ENCODE assay signal across 20 cellular contexts in the genomic region with DNA sequence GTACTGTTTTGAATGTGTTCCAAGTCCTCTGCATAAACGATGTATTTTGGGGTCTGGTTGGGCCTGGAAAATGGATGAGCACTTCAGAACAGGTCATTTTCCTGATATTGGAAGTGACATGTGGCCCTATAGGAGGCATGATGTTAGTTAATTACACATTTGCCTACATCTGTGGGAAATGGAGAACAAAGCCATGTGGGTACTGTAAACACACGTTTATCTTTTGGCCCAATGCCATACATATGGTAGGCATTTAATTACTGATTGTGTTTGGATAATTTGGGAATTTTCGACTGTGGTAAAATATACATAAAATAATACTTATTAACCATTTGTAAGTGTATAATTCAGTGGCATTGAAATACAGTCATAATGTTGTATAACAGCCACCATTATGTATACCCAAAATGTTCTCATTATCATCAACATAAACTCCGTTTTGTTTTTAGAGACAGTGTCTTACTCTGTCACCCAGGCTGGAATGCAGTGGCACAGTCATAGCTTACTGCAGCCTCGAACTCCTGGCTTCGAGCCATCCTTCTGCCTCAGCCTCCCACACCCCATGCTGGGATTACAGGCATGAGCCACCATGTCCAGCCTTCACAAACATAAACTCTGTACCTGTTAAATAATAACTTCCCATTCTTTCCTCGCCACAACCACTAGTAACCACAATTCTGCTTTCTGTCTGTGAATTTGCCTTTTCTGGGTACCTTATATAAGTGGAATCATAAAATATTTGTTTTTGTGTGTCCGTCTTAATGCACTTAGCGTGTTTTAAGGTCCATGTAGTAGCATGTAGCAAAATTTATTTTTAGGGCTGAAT. TPM values are rescaled to one million over a fixed set of nuclear protein-coding genes. Genes with fewer than 3 reads are reported as not detected.
DNase-seq lines count a peak whose midpoint lies in the region; TF ChIP-seq lines count a peak whose summit lies in the region.
"Had no signal": no experiment of that assay in that cellular context is flagged by ENCODE, and none has a peak within 500 bp of the region (broad histone marks: within the 10 kb centered on the region; RNA-seq: fewer than 3 reads in every experiment).

No MANE protein-coding gene starts in this region.

- H3K4me1 Mint-ChIP-seq in HFFc6 (ENCODE audit: low read depth): peaks cover 39% of the 10 kb centered on the region

- peak overlapping the region; percentile 67 for H3K27ac Mint-ChIP-seq in HFFc6
- H3K27ac Mint-ChIP-seq: activated naive CD4-positive, alpha-beta T cell treated with anti-CD3 and anti-CD28 coated beads, Interleukin-2, amount 50 U/mL, for 72 hours had no signal

- H3K9me3 ChIP-seq in SK-N-SH: no peaks in the 10 kb centered on the region
- H3K9me3 ChIP-seq: heart right ventricle, upper lobe of left lung had no signal

- no peak overlapping the region for H3K27ac ChIP-seq in SK-N-SH (ENCODE audit: low read depth in 2 of 2, low read length in 1 of 2)
- H3K27ac ChIP-seq: upper lobe of left lung had no signal

- peaks cover 6% of the 10 kb centered on the region; the same call in 1 of the 2 replicates for H3K79me2 ChIP-seq in SK-N-SH (ENCODE audit: insufficient read depth)

- peaks cover 34 to 48% of the 10 kb centered on the region in 2 experiments for H3K36me3 ChIP-seq in SK-N-SH (replicated peaks in 1 of 2; ENCODE audit: control insufficient read depth in 1 of 2, insufficient read depth in 2 of 2, low read length in 1 of 2)

- H3K9me2 ChIP-seq in SK-N-SH: no peaks in the 10 kb centered on the region

- H3K27me3 Mint-ChIP-seq in HFFc6 (ENCODE audit: insufficient read depth): peaks cover 8% of the 10 kb centered on the region

- POLR2A ChIA-PET in SK-N-SH (lab: Yijun Ruan, JAX): no interaction called here
- POLR2A ChIA-PET in GM10248 (lab: Yijun Ruan, JAX): no interaction called here

- no peak for TF ChIP-seq CTCF in HFFc6 (IDR thresholded peaks at IDR 0.05)
- TF ChIP-seq CTCF in SK-N-SH (IDR thresholded peaks at IDR 0.05): no peak
- no peak for TF ChIP-seq CTCF in GM13977 (IDR thresholded peaks at IDR 0.05; ENCODE audit: extremely low read depth, insufficient read depth, missing control alignments)
- TF ChIP-seq CTCF in GM10248 (IDR thresholded peaks at IDR 0.05; ENCODE audit: control extremely low read depth, extremely low read depth, low read depth, missing control alignments): no peak

- H3K9me3 Mint-ChIP-seq in HFFc6: no peaks in the 10 kb centered on the region
- H3K9me3 Mint-ChIP-seq: activated naive CD4-positive, alpha-beta T cell treated with anti-CD3 and anti-CD28 coated beads, Interleukin-2, amount 50 U/mL, for 72 hours; central memory CD8-positive, alpha-beta T cell had no signal

- peak in 1 of 2 experiments; percentile 84; a peak in 2 of 4 replicates for TF ChIP-seq EP300 in SK-N-SH (IDR thresholded peaks at IDR 0.05; ENCODE audit: borderline replicate concordance in 1 of 2, low read depth in 1 of 2, low read length in 1 of 2)

- no peak overlapping the region for H3K4me3 Mint-ChIP-seq in HFFc6
- H3K4me3 Mint-ChIP-seq: central memory CD8-positive, alpha-beta T cell had no signal

- CTCF ChIA-PET in SK-N-SH (lab: Yijun Ruan, JAX): interaction anchor here (1.8 to 11.4 kb wide), 4 partner anchors 60 to 92 kb away, joined by 4 to 344 read pairs (median 10); partner anchors contain the start of gene SHISA4
- CTCF ChIA-PET in GM10248 (lab: Yijun Ruan, JAX): interaction anchor here (1.3 to 6.2 kb wide), 3 partner anchors 7 to 75 kb away, joined by 5 to 163 read pairs (median 34); no protein-coding TSS in a partner anchor

- no peaks in the 10 kb centered on the region for H4K20me1 ChIP-seq in SK-N-SH (ENCODE audit: insufficient read depth)

- WGBS in SK-N-SH (ENCODE audit: low lambda C conversion rate): 53% methylated on average over 9 of the region's 9 CpGs

- in situ Hi-C loops in Caki2 (cut with HindIII; ENCODE audit: low pct_unique_long_range_greater_than_20kb, low sequenced_read_pairs): no loop called here
- in situ Hi-C loops in GM13977 (cut with MboI; ENCODE audit: low pct_unique_long_range_greater_than_20kb, low sequenced_read_pairs, unreplicated experiment): loop anchor here (5.0 kb wide), 1 partner anchor 68 kb away; no protein-coding TSS in a partner anchor

- H3F3A ChIP-seq in SK-N-SH (replicated peaks; ENCODE audit: insufficient read depth): peaks cover 43% of the 10 kb centered on the region

- H3K4me1 ChIP-seq in SK-N-SH (ENCODE audit: control insufficient read depth in 1 of 2, insufficient read depth in 2 of 2, low read depth in 1 of 2, low read length in 1 of 2): no peaks in the 10 kb centered on the region; a peak in 1 of 4 replicates

- H3K4me3 ChIP-seq in SK-N-SH (ENCODE audit: low read depth in 2 of 2, low read length in 1 of 2): no peak overlapping the region
- H3K4me3 ChIP-seq: heart right ventricle, upper lobe of left lung had no signal

- H3K27me3 ChIP-seq in SK-N-SH (ENCODE audit: insufficient read depth): no peaks in the 10 kb centered on the region
- H3K27me3 ChIP-seq: heart right ventricle, upper lobe of left lung had no signal

- H3K4me2 ChIP-seq in SK-N-SH: no peak overlapping the region

- H2AFZ ChIP-seq in SK-N-SH (ENCODE audit: low read depth): no peak overlapping the region

- H3K36me3 Mint-ChIP-seq in HFFc6 (ENCODE audit: low read depth): peaks cover 25% of the 10 kb centered on the region

- DNase-seq in Caki2 (ENCODE audit: low read depth) (peak; percentile 22), HFFc6 (peak; percentile 61), SK-N-SH (peak; percentile 62), fibroblast of peridontal ligament (ENCODE audit: extremely low read depth) (peak; percentile 16), RPMI8226 (no peak), GM13977 (ENCODE audit: low spot score) (no peak), GM10248 (ENCODE audit: extremely low spot score) (no peak)
- no peak for DNase-seq in stimulated activated CD4-positive, alpha-beta T cell treated with anti-CD3 and anti-CD28 coated beads, Interleukin-4, amount 100 ng/mL, for 4 hours
- DNase-seq: activated CD4-positive, alpha-beta T cell treated with anti-CD3 and anti-CD28 coated beads for 48 hours; activated T-cell treated with anti-CD3 and anti-CD28 coated beads for 4 hours; heart right ventricle; KBM-7; kidney; stimulated activated naive CD4-positive, alpha-beta T cell treated with Interleukin-2 at 50 U/mL for 16 hours; T-helper 2 cell; upper lobe of left lung had no signal

- TF ChIP-seq RAD21 in SK-N-SH (IDR thresholded peaks at IDR 0.05; ENCODE audit: low read length): no peak

- H3K9ac ChIP-seq in SK-N-SH: no peak overlapping the region

TF ChIP-seq in SK-N-SH, 30 proteins besides CTCF, POLR2A, EP300 and RAD21:
- TF ChIP-seq GATA2 (CRISPR knock-in tag; IDR thresholded peaks at IDR 0.05): peak; percentile 89
- peak; percentile 95 for TF ChIP-seq MXI1 (IDR thresholded peaks at IDR 0.05; ENCODE audit: low read depth, low read length)
- no peak for TF ChIP-seq SIN3A (IDR thresholded peaks at IDR 0.05; ENCODE audit: borderline replicate concordance, low read depth, low read length)
- TF ChIP-seq, protein P1, sequence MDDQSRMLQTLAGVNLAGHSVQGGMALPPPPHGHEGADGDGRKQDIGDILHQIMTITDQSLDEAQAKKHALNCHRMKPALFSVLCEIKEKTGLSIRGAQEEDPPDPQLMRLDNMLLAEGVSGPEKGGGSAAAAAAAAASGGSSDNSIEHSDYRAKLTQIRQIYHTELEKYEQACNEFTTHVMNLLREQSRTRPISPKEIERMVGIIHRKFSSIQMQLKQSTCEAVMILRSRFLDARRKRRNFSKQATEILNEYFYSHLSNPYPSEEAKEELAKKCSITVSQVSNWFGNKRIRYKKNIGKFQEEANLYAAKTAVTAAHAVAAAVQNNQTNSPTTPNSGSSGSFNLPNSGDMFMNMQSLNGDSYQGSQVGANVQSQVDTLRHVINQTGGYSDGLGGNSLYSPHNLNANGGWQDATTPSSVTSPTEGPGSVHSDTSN (IDR thresholded peaks at IDR 0.05): no peak
- peak; percentile 52 for TF ChIP-seq NFIC (IDR thresholded peaks at IDR 0.05; ENCODE audit: borderline replicate concordance)
- TF ChIP-seq RXRA (IDR thresholded peaks at IDR 0.05; ENCODE audit: borderline replicate concordance, low read depth): no peak
- TF ChIP-seq FOXJ3 (CRISPR knock-in tag; IDR thresholded peaks at IDR 0.05): peak; percentile 51; the same call in 1 of the 2 replicates
- TF ChIP-seq TCF12 (IDR thresholded peaks at IDR 0.05): peak; percentile 42; the same call in 1 of the 2 replicates
- no peak; the same call in none of the 2 replicates for TF ChIP-seq RCOR1 (IDR thresholded peaks at IDR 0.05; ENCODE audit: low read length)
- no peak for TF ChIP-seq ELF1 (IDR thresholded peaks at IDR 0.05)

RNA-seq across cellular contexts. Expression of gene RNPEP, which starts 11.9 kb away (rescaled TPM):
- 139 and 146 TPM in 2 replicates for total RNA-seq in Caki2 (2014; rRNA removed; shearing (Covaris generic); ENCODE audit: low replicate concordance)
- total RNA-seq in HFFc6 (2021; fragmentation: NEBNext Ultra II Directional; extraction: Animal tissue kit (Norgen Biotek cat#: 25700)): 10 to 100 TPM; 66.6 to 82.5 (median 76.4) TPM
- polyA plus RNA-seq in SK-N-SH (2012; rRNA removed): 36.7 and 46.7 TPM in 2 replicates
- 45.5 and 49.7 TPM in 2 replicates for polyA plus RNA-seq in SK-N-SH (2012; cell fraction: cytosol; rRNA removed)
- polyA plus RNA-seq in SK-N-SH (2012; cell fraction: nucleus; rRNA removed): 84.1 and 88.4 TPM in 2 replicates

RNA-seq across cellular contexts. Expression of gene TIMM17A, which starts 15.2 kb away (rescaled TPM):
- total RNA-seq in Caki2 (2014; rRNA removed; shearing (Covaris generic); ENCODE audit: low replicate concordance): 48.8 and 56.4 TPM in 2 replicates
- total RNA-seq in HFFc6 (2021; fragmentation: NEBNext Ultra II Directional; extraction: Animal tissue kit (Norgen Biotek cat#: 25700)): 100 to 1,000 TPM; 114 to 128 (median 122) TPM
- polyA plus RNA-seq in SK-N-SH (2012; rRNA removed): 33.6 and 51.6 TPM in 2 replicates
- 59.3 and 72.7 TPM in 2 replicates for polyA plus RNA-seq in SK-N-SH (2012; cell fraction: cytosol; rRNA removed)
- 20.6 and 39.2 TPM in 2 replicates for polyA plus RNA-seq in SK-N-SH (2012; cell fraction: nucleus; rRNA removed)

RNA-seq across cellular contexts. Expression of gene LMOD1, which starts 24.2 kb away (rescaled TPM):
- not detected in 2 replicates for total RNA-seq in Caki2 (2014; rRNA removed; shearing (Covaris generic); ENCODE audit: low replicate concordance)
- 10 to 100 TPM; 19.0 to 37.4 (median 36.5) TPM for total RNA-seq in HFFc6 (2021; fragmentation: NEBNext Ultra II Directional; extraction: Animal tissue kit (Norgen Biotek cat#: 25700))
- 2.7 and 4.9 TPM in 2 replicates for polyA plus RNA-seq in SK-N-SH (2012; rRNA removed)
- 2.5 and 2.8 TPM in 2 replicates for polyA plus RNA-seq in SK-N-SH (2012; cell fraction: cytosol; rRNA removed)
- polyA plus RNA-seq in SK-N-SH (2012; cell fraction: nucleus; rRNA removed): 7.2 and 8.2 TPM in 2 replicates
- total RNA-seq: activated naive CD4-positive, alpha-beta T cell treated with anti-CD3 and anti-CD28 coated beads, Interleukin-2, amount 50 U/mL, for 72 hours; NCI-H460 had no signal

RNA-seq across cellular contexts. Expression of gene ELF3, which starts 39.8 kb away (rescaled TPM):
- total RNA-seq in Caki2 (2014; rRNA removed; shearing (Covaris generic); ENCODE audit: low replicate concordance): 251 and 255 TPM in 2 replicates
- total RNA-seq in HFFc6 (2021; fragmentation: NEBNext Ultra II Directional; extraction: Animal tissue kit (Norgen Biotek cat#: 25700)): under 1 TPM in 2 of 6 experiments, not detected in 4; 0.09 TPM
- 0.10 and 0.11 TPM in 2 replicates for polyA plus RNA-seq in SK-N-SH (2012; rRNA removed)
- 0.04 and 0.05 TPM in 2 replicates for polyA plus RNA-seq in SK-N-SH (2012; cell fraction: cytosol; rRNA removed)
- polyA plus RNA-seq in SK-N-SH (2012; cell fraction: nucleus; rRNA removed): 1.3 and 1.5 TPM in 2 replicates
- total RNA-seq: skeletal muscle tissue had no signal

Comparison
In these comparisons a context has a peak if more than half of its experiments do, and no peak if none do; other contexts are left out.
1. DNase-seq: peak in Caki2 (single experiment), HFFc6 (single experiment), SK-N-SH (single experiment) and fibroblast of peridontal ligament (single experiment); none in RPMI8226 (single experiment), stimulated activated CD4-positive, alpha-beta T cell treated with anti-CD3 and anti-CD28 coated beads, Interleukin-4, amount 100 ng/mL, for 4 hours (0 of 2), GM13977 (single experiment) and GM10248 (single experiment).
2. RNA of gene LMOD1, which starts 24.2 kb away (total RNA-seq): 19.0 to 37.4 TPM in HFFc6; not detected in Caki2; every median in the first group is over 10 times any median in the second.